In genomic region chr7:143299840-143300239, GRCh38 we compare ENCODE assay signal across 8 cellular contexts. TPM values are rescaled to one million over a fixed set of nuclear protein-coding genes. Genes with fewer than 3 reads are reported as not detected.
A peak's percentile ranks its signal among the peaks of the same experiment; 100 is the strongest.
DNase-seq lines count a peak whose midpoint lies in the region; ATAC-seq, FAIRE-seq and TF ChIP-seq lines count a peak whose summit lies in the region.

No MANE protein-coding gene starts in this region.

- no peaks in the 10 kb centered on the region for H3K27me3 Mint-ChIP-seq in brain
- H3K27me3 Mint-ChIP-seq in memory B cell, result no peaks in the 10 kb centered on the region

- 86 to 88% methylated on average over 8 of the region's 8 CpGs for WGBS in GM23248 (ENCODE audit: low coverage in 1 of 2, low lambda C conversion rate in 2 of 2, missing lambda C conversion rate in 2 of 2), 2 experiments

- TF ChIP-seq CTCF in BJ (IDR thresholded peaks at IDR 0.05; ENCODE audit: insufficient read depth, low read depth, low read length) (peak; percentile 39), brain (conservative IDR thresholded peaks at IDR 0.05) (peak; percentile 55 to 67), thoracic aorta (IDR thresholded peaks at IDR 0.05) (peak; percentile 19)

- no peak overlapping the region for H3K27ac Mint-ChIP-seq in brain
- H3K27ac Mint-ChIP-seq in memory B cell, result peak overlapping the region; percentile 2

- no peak for FAIRE-seq in GM19239 (lab: Jason Lieb, UNC)

- peak overlapping the region; percentile 9 for H3K4me2 ChIP-seq in GM23248 (ENCODE audit: unreplicated experiment)

- H3K4me1 Mint-ChIP-seq in brain, result peaks cover 22% of the 10 kb centered on the region
- H3K4me1 Mint-ChIP-seq in memory B cell, result peaks cover 24% of the 10 kb centered on the region

- H3K4me3 ChIP-seq in BJ (ENCODE audit: low read depth, low read length) (no peak overlapping the region), GM23248 (no peak overlapping the region), thoracic aorta (no peak overlapping the region)

- H3K9me2 ChIP-seq in GM23248 (ENCODE audit: insufficient read depth), result no peaks in the 10 kb centered on the region

- H3K27ac ChIP-seq in GM23248, result peak overlapping the region; percentile 41
- no peak overlapping the region for H3K27ac ChIP-seq in thoracic aorta

- H3K9me3 Mint-ChIP-seq in brain (no peaks in the 10 kb centered on the region), memory B cell (no peaks in the 10 kb centered on the region)

- H3K9me3 ChIP-seq in GM23248 (ENCODE audit: low read depth), result no peaks in the 10 kb centered on the region
- H3K9me3 ChIP-seq in thoracic aorta, result no peaks in the 10 kb centered on the region

- no peak overlapping the region for H3K9ac ChIP-seq in GM23248

- DNase-seq in BJ (ENCODE audit: low read depth) (no peak), GM23248 (peak; percentile 22), T-helper 9 cell (peak; percentile 51), memory B cell (ENCODE audit: low spot score in 2 of 2) (peak in 1 of 2 donors; percentile 36), thoracic aorta (ENCODE audit: low spot score) (no peak), COR-L47 (lab: John Stamatoyannopoulos, UW) (no peak), GM19239 (ENCODE audit: insufficient read length, low spot score) (no peak)

- CTCF ChIA-PET in BJ (lab: Yijun Ruan, JAX), result interaction anchor here (0.8 to 1.9 kb wide), 7 partner anchors 8 to 60 kb away, joined by 3 to 10 read pairs (median 4); partner anchors contain the start of gene CASP2

- in situ Hi-C loops in GM23248 (cut with MboI), result no loop called here

- H3K4me1 ChIP-seq in GM23248 (ENCODE audit: insufficient read depth) (peaks cover 12% of the 10 kb centered on the region), thoracic aorta (ENCODE audit: control insufficient read depth in 1 of 2, low read depth in 2 of 2) (peaks cover 11 to 25% of the 10 kb centered on the region in 2 donors)

- peaks cover 22% of the 10 kb centered on the region for H3K36me3 ChIP-seq in BJ (ENCODE audit: control insufficient read depth, insufficient read depth, low read length)
- peaks cover 73% of the 10 kb centered on the region for H3K36me3 ChIP-seq in GM23248 (ENCODE audit: low read depth)
- peaks cover 46% of the 10 kb centered on the region for H3K36me3 ChIP-seq in thoracic aorta

- H3K79me2 ChIP-seq in GM23248 (ENCODE audit: insufficient read depth), result 0 out of 2 replicates have a peak, but pooled peaks cover 16% of the 10 kb centered on the region

- H3K36me3 Mint-ChIP-seq in brain, result peaks cover 90% of the 10 kb centered on the region
- H3K36me3 Mint-ChIP-seq in memory B cell, result peaks cover 44% of the 10 kb centered on the region

- peak; percentile 93 for ATAC-seq in memory B cell (ENCODE audit: low read depth)
- ATAC-seq in thoracic aorta (ENCODE audit: insufficient number of reproducible peaks, low FRiP score, low read depth), result no peak

- POLR2A ChIA-PET in BJ (lab: Charles Lee), result interaction anchor here (0.6 kb wide), 1 partner anchor 9 kb away, joined by 3 read pairs; no protein-coding TSS in a partner anchor

- no peak overlapping the region for H3K4me3 Mint-ChIP-seq in brain
- no peak overlapping the region for H3K4me3 Mint-ChIP-seq in memory B cell

- no peaks in the 10 kb centered on the region for H3K27me3 ChIP-seq in BJ (ENCODE audit: control insufficient read depth, insufficient read depth, low read length)
- no peaks in the 10 kb centered on the region for H3K27me3 ChIP-seq in GM23248 (replicated peaks; ENCODE audit: insufficient read depth)
- no peaks in the 10 kb centered on the region for H3K27me3 ChIP-seq in thoracic aorta (replicated peaks; ENCODE audit: insufficient read depth)

- H2AFZ ChIP-seq in GM23248, result no peak overlapping the region

- H3F3A ChIP-seq in GM23248 (ENCODE audit: insufficient read depth), result peaks cover 24% of the 10 kb centered on the region

- H4K20me1 ChIP-seq in GM23248 (ENCODE audit: insufficient read depth), result no peaks in the 10 kb centered on the region

RNA-seq across cellular contexts. Expression of gene CASP2, which starts 11.7 kb away (rescaled TPM):
- 15.4 and 16.0 TPM in 2 replicates for polyA plus RNA-seq in BJ (2011; rRNA removed)
- 27.3 and 39.8 TPM in 2 replicates for polyA minus RNA-seq in BJ (2011; rRNA and poly(A)+ RNA removed)
- 9.2 and 12.9 TPM in 2 replicates for total RNA-seq in GM23248 (2014; rRNA removed; shearing (Covaris generic))
- polyA plus RNA-seq in GM23248 (2016; fragmentation: Nextera tagmentation; extraction: Ambion mirVana), result 12.4 and 13.1 TPM in 2 replicates
- 37.1 TPM for polyA plus RNA-seq in brain (ENCODE audit: insufficient read depth, low read depth, low replicate concordance)
- total RNA-seq in thoracic aorta, result 10 to 100 TPM; 12.3 to 13.4 TPM

RNA-seq across cellular contexts. Expression of gene TMEM139, which starts 15.1 kb away (rescaled TPM):
- polyA plus RNA-seq in BJ (2011; rRNA removed) (0.11 and 0.15 TPM in 2 replicates), GM23248 (2016; fragmentation: Nextera tagmentation; extraction: Ambion mirVana) (not detected in 2 replicates), brain (ENCODE audit: insufficient read depth, low read depth, low replicate concordance) (2.3 TPM)
- not detected in 2 replicates for polyA minus RNA-seq in BJ (2011; rRNA and poly(A)+ RNA removed)
- total RNA-seq in GM23248 (2014; rRNA removed; shearing (Covaris generic)), result not detected in 2 replicates
- 1 to 10 TPM in 1 of 2 donors, not detected in 1; 3.2 TPM for total RNA-seq in thoracic aorta

RNA-seq across cellular contexts. Expression of gene CLCN1, which starts 16.1 kb away (rescaled TPM):
- not detected in 2 replicates for polyA plus RNA-seq in BJ (2011; rRNA removed)
- not detected in 2 replicates for polyA minus RNA-seq in BJ (2011; rRNA and poly(A)+ RNA removed)
- not detected in 2 replicates for total RNA-seq in GM23248 (2014; rRNA removed; shearing (Covaris generic))
- polyA plus RNA-seq in GM23248 (2016; fragmentation: Nextera tagmentation; extraction: Ambion mirVana), result not detected in 2 replicates
- not detected for polyA plus RNA-seq in brain (ENCODE audit: insufficient read depth, low read depth, low replicate concordance)
- under 1 TPM in 1 of 2 donors, not detected in 1; 0.68 TPM for total RNA-seq in thoracic aorta

RNA-seq across cellular contexts. Expression of gene GSTK1, which starts 36.6 kb away (rescaled TPM):
- polyA plus RNA-seq in BJ (2011; rRNA removed) (132 and 164 TPM in 2 replicates), GM23248 (2016; fragmentation: Nextera tagmentation; extraction: Ambion mirVana) (149 and 153 TPM in 2 replicates), brain (ENCODE audit: insufficient read depth, low read depth, low replicate concordance) (82.8 TPM)
- polyA minus RNA-seq in BJ (2011; rRNA and poly(A)+ RNA removed), result 50.0 and 80.1 TPM in 2 replicates
- total RNA-seq in GM23248 (2014; rRNA removed; shearing (Covaris generic)), result 119 and 132 TPM in 2 replicates
- total RNA-seq in thoracic aorta, result 100 to 1,000 TPM; 106 to 148 TPM

Comparison
In these comparisons a context has a peak if more than half of its experiments do, and no peak if none do; other contexts are left out.
1. DNase-seq: peak in GM23248 (single experiment) and T-helper 9 cell (single experiment); none in BJ (single experiment), thoracic aorta (single experiment), COR-L47 (single experiment) and GM19239 (single experiment).
2. Peak in every context shown above with its lines, with median percentiles within 50 percentile points of each other: CTCF ChIP-seq.